In genomic region chr5:130796032-130796431, GRCh38 we compare ENCODE assay signal across 33 cellular contexts.
"Had no signal": no experiment of that assay in that cellular context is flagged by ENCODE, and none has a peak within 500 bp of the region (broad histone marks: within the 10 kb centered on the region; RNA-seq: fewer than 3 reads in every experiment).

No MANE protein-coding gene starts in this region.

- H3K27me3 ChIP-seq: adrenal gland, body of pancreas, brain microvascular endothelial cell had no signal

- H3K9me3 ChIP-seq: adrenal gland, body of pancreas had no signal

- H3K27ac ChIP-seq: adrenal gland, body of pancreas, brain microvascular endothelial cell, VCaP had no signal

- H3K4me3 ChIP-seq: adrenal gland, body of pancreas had no signal

- ATAC-seq: activated CD8-positive, alpha-beta T cell treated with anti-CD3 and anti-CD28 coated beads for 36 hours; activated naive CD4-positive, alpha-beta T cell treated with anti-CD3 and anti-CD28 coated beads, Interleukin-2, amount 50 U/mL, for 72 hours; activated T-cell treated with anti-CD3 and anti-CD28 coated beads, Interleukin-2, amount 50 U/mL, for 4 hours; activated T-cell treated with anti-CD3 and anti-CD28 coated beads, Interleukin-2, amount 50 U/mL, for 72 hours; activated T-helper 17 cell treated with anti-CD3 and anti-CD28 coated beads, Interleukin-2, amount 50 U/mL, for 72 hours; body of pancreas had no signal

- FAIRE-seq: astrocyte, TTC549 had no signal

- DNase-seq: activated B cell treated with CpG ODN at 0.5 μM for 24 hours; activated CD4-positive, alpha-beta memory T cell treated with anti-CD3 and anti-CD28 coated beads for 36 hours; activated CD4-positive, alpha-beta T cell treated with anti-CD3 and anti-CD28 coated beads for 4 hours; activated CD4-positive, alpha-beta T cell treated with anti-CD3 and anti-CD28 coated beads, Interleukin-2, amount 10 ng/mL, durations not matched to agents 24 days and 14 days; activated CD4-positive, alpha-beta T cell treated with anti-CD3 and anti-CD28 coated beads, Interleukin-2, amount 50 U/mL, for 1 hour; activated CD4-positive, alpha-beta T cell treated with anti-CD3 and anti-CD28 coated beads, Interleukin-2, amount 50 U/mL, for 4 hours; activated CD4-positive, CD25-positive, alpha-beta regulatory T cell treated with anti-CD3 and anti-CD28 coated beads, Interleukin-2, amount 50 U/mL, for 72 hours; activated CD8-positive, alpha-beta memory T cell treated with anti-CD3 and anti-CD28 coated beads, Interleukin-2, amount 50 U/mL, for 4 hours; activated CD8-positive, alpha-beta T cell treated with anti-CD3 and anti-CD28 coated beads for 36 hours; activated effector memory CD4-positive, alpha-beta T cell treated with anti-CD3 and anti-CD28 coated beads, Interleukin-2, amount 50 U/mL, for 16 hours; activated gamma-delta T cell treated with Interleukin-2 at 50 U/mL for 16 hours; activated naive CD4-positive, alpha-beta T cell; activated naive CD4-positive, alpha-beta T cell treated with anti-CD3 and anti-CD28 coated beads for 36 hours; activated naive CD4-positive, alpha-beta T cell treated with anti-CD3 and anti-CD28 coated beads, Interleukin-2, amount 50 U/mL, for 16 hours; activated naive CD8-positive, alpha-beta T cell treated with anti-CD3 and anti-CD28 coated beads for 36 hours; activated T-cell treated with anti-CD3 and anti-CD28 coated beads for 4 hours; activated T-cell treated with anti-CD3 and anti-CD28 coated beads, Interleukin-2, amount 50 U/mL, for 1 hour; activated T-cell treated with anti-CD3 and anti-CD28 coated beads, Interleukin-2, amount 50 U/mL, for 4 hours; activated T-cell treated with anti-CD3 and anti-CD28 coated beads, Interleukin-2, amount 50 U/mL, for 72 hours; adrenal gland; amniotic stem cell; aorta; body of pancreas; brain microvascular endothelial cell; central memory CD4-positive, alpha-beta T cell; T-helper 1 cell; T-helper 2 cell; T-helper 9 cell had no signal

- H3K4me1 ChIP-seq: adrenal gland, body of pancreas had no signal

- H3K36me3 ChIP-seq: adrenal gland, brain microvascular endothelial cell had no signal
